Comparison of ENCODE assay signal across 17 cellular contexts in the genomic region with DNA sequence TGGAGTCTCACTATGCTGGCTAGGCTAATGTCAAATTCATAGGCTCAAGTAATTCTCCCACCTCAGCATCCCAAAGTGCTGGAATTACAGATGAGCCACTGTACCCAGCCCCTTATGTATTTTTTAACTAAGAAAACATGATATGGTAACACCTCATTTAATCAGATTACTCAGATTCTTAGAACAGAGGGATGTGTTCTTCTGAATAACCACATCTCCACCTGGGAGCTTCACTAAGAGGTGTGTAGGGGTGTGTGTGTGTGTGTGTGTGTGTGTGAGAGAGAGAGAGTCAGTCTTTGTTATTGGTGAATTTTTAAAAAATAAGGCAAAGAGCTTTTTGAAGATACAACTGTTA.
DNase-seq lines count a peak whose midpoint lies in the region; ATAC-seq and TF ChIP-seq lines count a peak whose summit lies in the region.
"Had no signal": no experiment of that assay in that cellular context is flagged by ENCODE, and none has a peak within 500 bp of the region (broad histone marks: within the 10 kb centered on the region; RNA-seq: fewer than 3 reads in every experiment).

No MANE protein-coding gene starts in this region.

- H3K27ac Mint-ChIP-seq in activated T-helper 17 cell treated with anti-CD3 and anti-CD28 coated beads, Interleukin-2, amount 50 U/mL, for 72 hours: peak overlapping the region; percentile 51
- H3K27ac Mint-ChIP-seq: brain; stimulated activated naive B cell treated with anti-CD40 and anti-IgM and Interleukin-4, amounts not matched to agents 10 μg/mL and 1 μg/mL and 100 μg/mL, for 72 hours had no signal

- H3K36me3 Mint-ChIP-seq in activated T-helper 17 cell treated with anti-CD3 and anti-CD28 coated beads, Interleukin-2, amount 50 U/mL, for 72 hours (ENCODE audit: low read depth): no peaks in the 10 kb centered on the region

- peak; percentile 3 to 5 for DNase-seq in activated CD4-positive, alpha-beta T cell treated with anti-CD3 and anti-CD28 coated beads for 4 hours
- no peak for DNase-seq in activated CD4-positive, alpha-beta T cell treated with anti-CD3 and anti-CD28 coated beads, Interleukin-2, amount 50 U/mL, for 1 hour
- DNase-seq in DND-41 (peak; percentile 82), trophoblast cell (no peak), prostate gland (ENCODE audit: low spot score) (no peak)
- no peak for DNase-seq in central memory CD4-positive, alpha-beta T cell
- DNase-seq: BE2C; heart right ventricle; left ventricle myocardium superior; NCI-H1417 treated with DMSO at 0.1 percent for 48 hours; NCI-H526 treated with DMSO at 0.1 percent for 48 hours; stimulated activated naive B cell treated with anti-CD40 and anti-IgM and Interleukin-4, amounts not matched to agents 10 μg/mL and 1 μg/mL and 100 μg/mL, for 72 hours; SW 1271 had no signal

- no peaks in the 10 kb centered on the region for H3K79me1 ChIP-seq in trophoblast cell (ENCODE audit: low read length)

- no peak overlapping the region for H4K12ac ChIP-seq in trophoblast cell (ENCODE audit: low read depth, low read length)

- H3K4me1 ChIP-seq in DND-41 (ENCODE audit: insufficient read depth, low read length) (peaks cover 95% of the 10 kb centered on the region), trophoblast cell (ENCODE audit: control insufficient read depth in 1 of 2, insufficient read depth in 2 of 2, low read length in 2 of 2) (peaks cover 4% of the 10 kb centered on the region in 2 experiments), prostate gland (replicated peaks) (no peaks in the 10 kb centered on the region)
- H3K4me1 ChIP-seq: BE2C had no signal

- H3K4me3 ChIP-seq in DND-41 (ENCODE audit: low read depth in 1 of 2, low read length in 2 of 2) (peak overlapping the region in 1 of 2 experiments; percentile 1; a peak in 1 of 4 replicates), trophoblast cell (ENCODE audit: low read depth, low read length) (no peak overlapping the region), prostate gland (no peak overlapping the region)
- H3K4me3 ChIP-seq: coronary artery, heart right ventricle had no signal

- H3K9me3 ChIP-seq in DND-41 (ENCODE audit: insufficient read depth, low read length, severe bottlenecking) (no peaks in the 10 kb centered on the region), trophoblast cell (ENCODE audit: insufficient read depth, low read depth, low read length) (no peaks in the 10 kb centered on the region), prostate gland (no peaks in the 10 kb centered on the region)
- H3K9me3 ChIP-seq: BE2C had no signal

- H3K18ac ChIP-seq in trophoblast cell (ENCODE audit: low read length): no peak overlapping the region

- no peak overlapping the region for H4K8ac ChIP-seq in trophoblast cell (ENCODE audit: low read depth, low read length)

- H3K36me3 ChIP-seq in DND-41 (ENCODE audit: insufficient read depth, low read length) (peaks cover 19% of the 10 kb centered on the region), trophoblast cell (ENCODE audit: control insufficient read depth in 1 of 2, insufficient read depth in 2 of 2, low read length in 2 of 2) (no peaks in the 10 kb centered on the region), prostate gland (no peaks in the 10 kb centered on the region)
- H3K36me3 ChIP-seq: BE2C, heart right ventricle had no signal

- peak overlapping the region; percentile 95 for H3K27ac ChIP-seq in DND-41 (ENCODE audit: low read length)
- no peak overlapping the region for H3K27ac ChIP-seq in trophoblast cell (ENCODE audit: low read depth, low read length)
- H3K27ac ChIP-seq in prostate gland: no peak overlapping the region
- H3K27ac ChIP-seq: coronary artery had no signal

- H2BK12ac ChIP-seq in trophoblast cell (ENCODE audit: low read length): no peak overlapping the region

- no peaks in the 10 kb centered on the region for H3K27me3 Mint-ChIP-seq in activated T-helper 17 cell treated with anti-CD3 and anti-CD28 coated beads, Interleukin-2, amount 50 U/mL, for 72 hours
- H3K27me3 Mint-ChIP-seq: brain; stimulated activated naive B cell treated with anti-CD40 and anti-IgM and Interleukin-4, amounts not matched to agents 10 μg/mL and 1 μg/mL and 100 μg/mL, for 72 hours had no signal

- H3K79me2 ChIP-seq in DND-41 (ENCODE audit: insufficient read depth, low read length) (peaks cover 72% of the 10 kb centered on the region), trophoblast cell (ENCODE audit: control insufficient read depth, insufficient read depth, low read length, poor library complexity) (no peaks in the 10 kb centered on the region)

- peaks cover 6% of the 10 kb centered on the region for H3K9me3 Mint-ChIP-seq in activated T-helper 17 cell treated with anti-CD3 and anti-CD28 coated beads, Interleukin-2, amount 50 U/mL, for 72 hours

- no peaks in the 10 kb centered on the region for H4K20me1 ChIP-seq in DND-41 (ENCODE audit: insufficient read depth, low read length)

- peaks cover 24% of the 10 kb centered on the region for H3K4me1 Mint-ChIP-seq in activated T-helper 17 cell treated with anti-CD3 and anti-CD28 coated beads, Interleukin-2, amount 50 U/mL, for 72 hours

- H3K23ac ChIP-seq in trophoblast cell (ENCODE audit: low read length): no peak overlapping the region

- ATAC-seq in DND-41 (ENCODE audit: insufficient read depth, low read depth): peak; percentile 47
- peak; percentile 82 for ATAC-seq in activated T-helper 17 cell treated with anti-CD3 and anti-CD28 coated beads, Interleukin-2, amount 50 U/mL, for 72 hours (replicated peaks)
- no peak for ATAC-seq in HG03469 (IDR thresholded peaks at IDR 0.05; ENCODE audit: unreplicated experiment)
- ATAC-seq: left ventricle myocardium superior had no signal

- no peak for TF ChIP-seq POLR2A in prostate gland (IDR thresholded peaks at IDR 0.05)

- no peak overlapping the region for H2AK5ac ChIP-seq in trophoblast cell (ENCODE audit: low read length)

- peak overlapping the region; percentile 64 for H3K9ac ChIP-seq in DND-41 (ENCODE audit: low read depth, low read length)
- no peak overlapping the region for H3K9ac ChIP-seq in trophoblast cell (ENCODE audit: low read length)

- no peak overlapping the region for H3K14ac ChIP-seq in trophoblast cell (ENCODE audit: low read length)

- H3K4me2 ChIP-seq in DND-41 (ENCODE audit: insufficient read depth, low read length): peak overlapping the region; percentile 16
- no peak overlapping the region for H3K4me2 ChIP-seq in trophoblast cell (ENCODE audit: low read length)

- no peaks in the 10 kb centered on the region for H3K27me3 ChIP-seq in DND-41 (ENCODE audit: insufficient read depth, low read length, poor library complexity)
- H3K27me3 ChIP-seq in trophoblast cell (ENCODE audit: insufficient read depth, low read length): no peaks in the 10 kb centered on the region
- no peaks in the 10 kb centered on the region for H3K27me3 ChIP-seq in prostate gland (replicated peaks; ENCODE audit: insufficient read depth)
- H3K27me3 ChIP-seq: BE2C, heart right ventricle had no signal

- no peak overlapping the region for H2BK120ac ChIP-seq in trophoblast cell (ENCODE audit: insufficient read depth, low read length, poor library complexity)

- no peak overlapping the region for H2BK5ac ChIP-seq in trophoblast cell (ENCODE audit: low read depth, low read length, poor library complexity)

- H2AFZ ChIP-seq in DND-41 (ENCODE audit: low read depth, low read length) (no peak overlapping the region), trophoblast cell (ENCODE audit: insufficient read depth, low read length, poor library complexity) (no peak overlapping the region)

- no peak overlapping the region for H4K91ac ChIP-seq in trophoblast cell (ENCODE audit: low read depth, low read length)

- peak overlapping the region; percentile 42 for H3K4ac ChIP-seq in trophoblast cell (ENCODE audit: low read depth, low read length)

- no peak for TF ChIP-seq CTCF in DND-41 (IDR thresholded peaks at IDR 0.05; ENCODE audit: borderline replicate concordance, extremely low read depth, low read length, poor library complexity, severe bottlenecking)
- no peak for TF ChIP-seq CTCF in prostate gland (IDR thresholded peaks at IDR 0.05)

- intact Hi-C loops in prostate gland (cut with DNase I): no loop called here

- H3K4me3 Mint-ChIP-seq in activated T-helper 17 cell treated with anti-CD3 and anti-CD28 coated beads, Interleukin-2, amount 50 U/mL, for 72 hours: peak overlapping the region; percentile 18
- H3K4me3 Mint-ChIP-seq: brain; stimulated activated naive B cell treated with anti-CD40 and anti-IgM and Interleukin-4, amounts not matched to agents 10 μg/mL and 1 μg/mL and 100 μg/mL, for 72 hours had no signal

Comparison
In these comparisons a context has a peak if more than half of its experiments do, and no peak if none do; other contexts are left out.
1. DNase-seq: peak in activated CD4-positive, alpha-beta T cell treated with anti-CD3 and anti-CD28 coated beads for 4 hours (2 of 2) and DND-41 (single experiment); none in activated CD4-positive, alpha-beta T cell treated with anti-CD3 and anti-CD28 coated beads, Interleukin-2, amount 50 U/mL, for 1 hour (single experiment), trophoblast cell (0 of 2), prostate gland (single experiment) and central memory CD4-positive, alpha-beta T cell (single experiment).